Comparison of ENCODE assay signal across 8 cellular contexts in the genomic region with DNA sequence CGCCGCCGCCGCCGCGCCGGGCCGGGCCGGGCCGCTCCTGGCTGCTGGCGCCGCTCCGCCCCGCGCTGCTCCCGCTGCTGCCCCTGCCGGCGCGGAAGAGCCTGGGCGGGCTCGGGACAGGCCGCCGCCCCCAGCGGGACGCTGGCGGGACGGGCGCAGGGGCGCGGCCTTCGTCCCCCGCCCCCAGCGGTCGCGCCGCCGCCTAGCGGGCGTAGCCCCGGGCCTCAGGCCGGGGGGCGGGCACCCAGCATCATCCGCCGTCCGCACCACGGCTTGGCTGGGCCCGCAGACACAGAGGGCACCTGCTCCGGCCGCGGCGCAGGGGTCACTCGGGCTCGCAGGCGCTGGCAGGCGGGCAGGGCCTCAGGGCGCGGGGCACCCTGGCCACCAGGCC. TPM values are rescaled to one million over a fixed set of nuclear protein-coding genes. Genes with fewer than 3 reads are reported as not detected.
DNase-seq lines count a peak whose midpoint lies in the region; ATAC-seq and TF ChIP-seq lines count a peak whose summit lies in the region.

A gene (minus strand): TSS at position 107 of the 394 bp plus-strand sequence. CDS start 218 bp downstream, outside the sequence.

- CTCF ChIA-PET in T-cell (lab: Charles Lee), result no interaction called here

- intact Hi-C loops in psoas muscle (cut with DNase I), result no loop called here
- intact Hi-C loops in uterus (cut with DNase I; ENCODE audit: low total_unique reads), result no loop called here

- no peaks in the 10 kb centered on the region for H3K36me3 Mint-ChIP-seq in T-cell

- H3K36me3 ChIP-seq in right atrium auricular region, result no peaks in the 10 kb centered on the region
- peaks cover 0 to 3% of the 10 kb centered on the region in 2 donors for H3K36me3 ChIP-seq in psoas muscle (ENCODE audit: insufficient read depth in 1 of 2, low read depth in 1 of 2)
- no peaks in the 10 kb centered on the region for H3K36me3 ChIP-seq in uterus

- H3K4me3 Mint-ChIP-seq in T-cell, result peak within 1 kb of the TSS; percentile 90 to 99 (median 98)

- peaks cover 38 to 43% (median 42%) of the 10 kb centered on the region in 3 donors for H3K4me1 Mint-ChIP-seq in T-cell

- TF ChIP-seq CTCF in right atrium auricular region (IDR thresholded peaks at IDR 0.05) (peak; percentile 41 to 60), psoas muscle (IDR thresholded peaks at IDR 0.05) (peak; percentile 63), uterus (IDR thresholded peaks at IDR 0.05) (peak; percentile 16 to 94 (median 74))

- peak; percentile 19 to 58 for TF ChIP-seq POLR2A in uterus (IDR thresholded peaks at IDR 0.05)

- ATAC-seq in GM21526 (IDR thresholded peaks at IDR 0.05; ENCODE audit: low FRiP score, unreplicated experiment), result peak; percentile 63
- peak; percentile 94 to 97 (median 96) for ATAC-seq in T-cell (replicated peaks in 1 of 4)
- ATAC-seq in psoas muscle, result peak; percentile 95 to 96 (median 96)

- WGBS in psoas muscle, 3 donors, result 0% methylated on average over 14 to 57 of the region's 57 CpGs

- H3K27me3 Mint-ChIP-seq in T-cell, result no peaks in the 10 kb centered on the region

- H3K4me1 ChIP-seq in right atrium auricular region, result peaks cover 0 to 27% of the 10 kb centered on the region in 2 donors
- peaks cover 26% of the 10 kb centered on the region for H3K4me1 ChIP-seq in psoas muscle
- peaks cover 0 to 4% of the 10 kb centered on the region in 2 donors for H3K4me1 ChIP-seq in uterus

- H3K27me3 ChIP-seq in right atrium auricular region, result no peaks in the 10 kb centered on the region
- no peaks in the 10 kb centered on the region for H3K27me3 ChIP-seq in psoas muscle (ENCODE audit: insufficient read depth in 3 of 3, low read length in 2 of 3)
- H3K27me3 ChIP-seq in uterus, result no peaks in the 10 kb centered on the region

- H3K27ac Mint-ChIP-seq in T-cell, result peak within 1 kb of the TSS; percentile 84 to 91

- POLR2A ChIA-PET in T-cell (lab: Charles Lee), result interaction anchor here in 1 of 2 donors (0.6 kb wide), 1 partner anchor 27 kb away, joined by 6 read pairs; no protein-coding TSS in a partner anchor

- no peaks in the 10 kb centered on the region for H3K9me3 Mint-ChIP-seq in T-cell

- peak within 1 kb of the TSS; percentile 84 for H3K4me3 ChIP-seq in right atrium auricular region
- peak within 1 kb of the TSS; percentile 94 for H3K4me3 ChIP-seq in psoas muscle
- peak within 1 kb of the TSS; percentile 56 to 96 for H3K4me3 ChIP-seq in uterus

- DNase-seq in ELR (ENCODE audit: low read depth) (peak; percentile 89), HuH-7.5 (ENCODE audit: low spot score) (peak; percentile 71), T-cell (peak; percentile 33 to 76 (median 60)), right atrium auricular region (ENCODE audit: low spot score) (no peak), psoas muscle (peak; percentile 78 to 88), uterus (peak; percentile 48 to 67)

- H3K9me3 ChIP-seq in right atrium auricular region (no peaks in the 10 kb centered on the region), psoas muscle (no peaks in the 10 kb centered on the region), uterus (no peaks in the 10 kb centered on the region)

- peak within 1 kb of the TSS; percentile 83 for H3K27ac ChIP-seq in angular gyrus (ENCODE audit: low read depth, low read length)
- peak within 1 kb of the TSS; percentile 83 to 86 for H3K27ac ChIP-seq in right atrium auricular region
- peak within 1 kb of the TSS; percentile 94 for H3K27ac ChIP-seq in psoas muscle
- H3K27ac ChIP-seq in uterus, result peak within 1 kb of the TSS; percentile 90 to 92

RNA-seq across cellular contexts. Expression of the gene that starts here (rescaled TPM):
- total RNA-seq in T-cell, result 10 to 100 TPM; 60.4 to 71.9 (median 68.4) TPM
- total RNA-seq in right atrium auricular region, result 100 to 1,000 TPM; 110 to 153 TPM
- total RNA-seq in psoas muscle, result 100 to 1,000 TPM; 146 to 270 (median 194) TPM
- 100 to 1,000 TPM; 106 to 453 (median 160) TPM for polyA plus RNA-seq in psoas muscle
- 100 to 1,000 TPM in 2 of 4 donors, 10 to 100 TPM in 2; 81.5 to 190 (median 112) TPM for total RNA-seq in uterus
